ENCODE assay signal across 1 cellular context in genomic region chr5:131160134-131160533, GRCh38.
TF ChIP-seq lines count a peak whose summit lies in the region.

No MANE protein-coding gene starts in this region.

TF ChIP-seq in HEK293, 187 proteins besides CTCF, POLR2A, EP300 and RAD21:
- TF ChIP-seq ZFP3 (tag by site-specific recombination; IDR thresholded peaks at IDR 0.05; ENCODE audit: low read depth) (no peak), PRDM1 (tag by site-specific recombination; IDR thresholded peaks at IDR 0.05) (peak; percentile 56; the same call in 1 of the 2 replicates), ZNF26 (tag by site-specific recombination; IDR thresholded peaks at IDR 0.05) (no peak), ZBTB1 (tag by site-specific recombination; IDR thresholded peaks at IDR 0.05) (no peak), ZNF140 (tag by site-specific recombination; IDR thresholded peaks at IDR 0.05) (no peak), ZNF132 (tag by site-specific recombination; IDR thresholded peaks at IDR 0.05; ENCODE audit: borderline replicate concordance) (no peak), KLF16 (tag by site-specific recombination; IDR thresholded peaks at IDR 0.05) (no peak)
